23 cellular contexts compared by ENCODE assay signal in genomic region chr6:67467341-67467740, GRCh38.
"Had no signal": no experiment of that assay in that cellular context is flagged by ENCODE, and none has a peak within 500 bp of the region (broad histone marks: within the 10 kb centered on the region; RNA-seq: fewer than 3 reads in every experiment).

No MANE protein-coding gene starts in this region.

- H3K27ac ChIP-seq: heart left ventricle, neural progenitor cell, pancreas, thoracic aorta, transverse colon had no signal

- H3K27ac Mint-ChIP-seq: natural killer cell treated with Interleukin-12 subunit alpha and Interleukin-12 subunit beta and Interleukin-15 and Interleukin-18, amount 100 ng/mL, for 72 hours; neural progenitor cell; progenitor cell of endocrine pancreas; stimulated activated memory B cell treated with anti-CD40 and anti-IgM and Interleukin-4, amounts not matched to agents 10 μg/mL and 1 μg/mL and 100 μg/mL, for 72 hours; stimulated activated naive CD8-positive, alpha-beta T cell treated with anti-CD3 and anti-CD28 coated beads, Interleukin-15, Interleukin-2, amounts not matched to agents 100 ng/mL and 50 ng/mL, for 24 hours had no signal

- H3K4me3 ChIP-seq: heart left ventricle, lung, neural progenitor cell, pancreas, thoracic aorta, transverse colon had no signal

- H3K4me2 ChIP-seq: neural progenitor cell had no signal

- ATAC-seq: esophagus mucosa; heart left ventricle; left colon; left ventricle myocardium superior; natural killer cell treated with Interleukin-12 subunit alpha and Interleukin-12 subunit beta and Interleukin-15 and Interleukin-18, amount 100 ng/mL, for 72 hours; pancreas; right cardiac atrium; stimulated activated memory B cell treated with anti-CD40 and anti-IgM and Interleukin-4, amounts not matched to agents 10 μg/mL and 1 μg/mL and 100 μg/mL, for 72 hours had no signal

- H3K36me3 Mint-ChIP-seq: neural progenitor cell; stimulated activated memory B cell treated with anti-CD40 and anti-IgM and Interleukin-4, amounts not matched to agents 10 μg/mL and 1 μg/mL and 100 μg/mL, for 72 hours had no signal

- H3K9me3 ChIP-seq: pancreas had no signal

- FAIRE-seq: endometrium, frontal cortex, pancreas had no signal

- H3K36me3 ChIP-seq: heart left ventricle, neural progenitor cell, pancreas, thoracic aorta, transverse colon had no signal

- H3K4me3 Mint-ChIP-seq: natural killer cell treated with Interleukin-12 subunit alpha and Interleukin-12 subunit beta and Interleukin-15 and Interleukin-18, amount 100 ng/mL, for 72 hours; neural progenitor cell; stimulated activated memory B cell treated with anti-CD40 and anti-IgM and Interleukin-4, amounts not matched to agents 10 μg/mL and 1 μg/mL and 100 μg/mL, for 72 hours; stimulated activated naive CD8-positive, alpha-beta T cell treated with anti-CD3 and anti-CD28 coated beads, Interleukin-15, Interleukin-2, amounts not matched to agents 100 ng/mL and 50 ng/mL, for 24 hours had no signal

- H3K4me1 ChIP-seq: heart left ventricle, neural progenitor cell, pancreas, transverse colon had no signal

- H3K4me1 Mint-ChIP-seq: neural progenitor cell; stimulated activated memory B cell treated with anti-CD40 and anti-IgM and Interleukin-4, amounts not matched to agents 10 μg/mL and 1 μg/mL and 100 μg/mL, for 72 hours had no signal

- H3K27me3 ChIP-seq: heart left ventricle, neural progenitor cell, pancreas, transverse colon had no signal

- H3K9ac ChIP-seq: neural progenitor cell had no signal

- H2AFZ ChIP-seq: neural progenitor cell had no signal

- H3K27me3 Mint-ChIP-seq: natural killer cell treated with Interleukin-12 subunit alpha and Interleukin-12 subunit beta and Interleukin-15 and Interleukin-18, amount 100 ng/mL, for 72 hours; progenitor cell of endocrine pancreas; stimulated activated memory B cell treated with anti-CD40 and anti-IgM and Interleukin-4, amounts not matched to agents 10 μg/mL and 1 μg/mL and 100 μg/mL, for 72 hours; stimulated activated naive CD8-positive, alpha-beta T cell treated with anti-CD3 and anti-CD28 coated beads, Interleukin-15, Interleukin-2, amounts not matched to agents 100 ng/mL and 50 ng/mL, for 24 hours had no signal

- DNase-seq: effector memory CD4-positive, alpha-beta T cell; heart left ventricle; hippocampal formation; left colon; left ventricle myocardium superior; mesenchymal stem cell; midbrain; nucleus accumbens; pancreas; right cardiac atrium; stimulated activated CD4-positive, alpha-beta T cell treated with anti-CD3 and anti-CD28 coated beads, Interleukin-4, amount 100 ng/mL, for 1 hour; stimulated activated CD8-positive, alpha-beta memory T cell treated with anti-CD3 and anti-CD28 coated beads, Interleukin-4, amount 100 ng/mL, for 48 hours; transverse colon had no signal
